Comparison of ENCODE assay signal across 13 cellular contexts in the genomic region with DNA sequence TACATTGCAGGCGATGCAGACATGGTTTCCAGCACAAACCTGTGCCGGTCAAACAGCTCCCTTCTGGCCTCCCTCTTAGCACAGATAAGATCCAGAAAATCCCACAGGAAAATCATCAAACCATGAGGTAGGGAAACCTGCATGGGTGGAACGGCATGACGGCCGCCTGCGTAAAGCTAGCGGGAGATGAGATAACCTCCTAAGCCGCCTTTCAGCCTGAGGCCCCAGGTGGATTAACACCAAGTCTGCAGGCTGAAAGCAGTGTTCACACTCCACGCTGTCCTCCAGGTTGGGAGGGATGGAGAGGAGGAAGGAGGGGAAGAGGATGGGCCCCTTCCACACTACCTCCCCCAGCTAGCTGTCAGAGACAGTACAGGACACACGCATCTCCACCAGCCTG.
"Had no signal": no experiment of that assay in that cellular context is flagged by ENCODE, and none has a peak within 500 bp of the region (broad histone marks: within the 10 kb centered on the region; RNA-seq: fewer than 3 reads in every experiment).

No MANE protein-coding gene starts in this region.

- DNase-seq: activated CD4-positive, alpha-beta T cell treated with anti-CD3 and anti-CD28 coated beads for 4 hours; activated CD4-positive, alpha-beta T cell treated with anti-CD3 and anti-CD28 coated beads, Interleukin-2, amount 50 U/mL, for 4 hours; activated naive CD4-positive, alpha-beta T cell; activated T-cell treated with anti-CD3 and anti-CD28 coated beads for 4 hours; effector CD8-positive, alpha-beta T cell; ovary; sigmoid colon; stimulated activated CD4-positive, alpha-beta T cell treated with anti-CD3 and anti-CD28 coated beads, Interleukin-4, amount 100 ng/mL, for 24 hours; upper lobe of right lung had no signal

- H3K4me3 ChIP-seq: breast epithelium, ovary, prostate gland, sigmoid colon, thyroid gland, upper lobe of right lung had no signal

- H3K27ac ChIP-seq: breast epithelium, neutrophil, ovary, prostate gland, sigmoid colon, thyroid gland, upper lobe of right lung had no signal

- H3K36me3 ChIP-seq: breast epithelium, neutrophil, ovary, prostate gland, sigmoid colon, thyroid gland, upper lobe of right lung had no signal

- H3K9me3 ChIP-seq: breast epithelium, neutrophil, ovary, prostate gland, sigmoid colon, thyroid gland, upper lobe of right lung had no signal

- H3K4me1 ChIP-seq: breast epithelium, prostate gland, thyroid gland, upper lobe of right lung had no signal

- H3K27me3 ChIP-seq: breast epithelium, neutrophil, ovary, sigmoid colon, thyroid gland, upper lobe of right lung had no signal
